ENCODE assay signal across 20 cellular contexts in the genomic region with DNA sequence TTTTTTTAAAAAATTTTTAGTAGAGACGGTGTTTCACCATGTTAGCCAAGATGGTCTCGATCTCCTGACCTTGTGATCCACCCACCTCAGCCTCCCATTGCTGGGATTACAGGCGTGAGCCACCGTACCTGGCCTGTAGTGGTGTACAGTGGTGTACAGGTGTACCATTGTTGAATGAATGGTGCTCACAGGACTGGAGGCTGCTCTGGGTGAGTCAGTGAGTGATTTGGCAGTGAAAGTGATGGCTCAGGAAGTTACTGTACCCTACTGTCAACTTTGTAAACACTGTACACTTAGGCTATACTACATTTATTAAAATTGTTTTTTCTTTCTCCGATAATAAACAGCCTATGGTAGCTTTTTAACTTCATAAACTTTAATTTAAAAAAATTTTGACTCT.
DNase-seq lines count a peak whose midpoint lies in the region; ATAC-seq and TF ChIP-seq lines count a peak whose summit lies in the region.
"Had no signal": no experiment of that assay in that cellular context is flagged by ENCODE, and none has a peak within 500 bp of the region (broad histone marks: within the 10 kb centered on the region; RNA-seq: fewer than 3 reads in every experiment).

No MANE protein-coding gene starts in this region.

- TF ChIP-seq CTCF in PC-3 (conservative IDR thresholded peaks at IDR 0.05; ENCODE audit: low read depth, low read length): no peak
- no peak for TF ChIP-seq CTCF in epithelial cell of esophagus (IDR thresholded peaks at IDR 0.05; ENCODE audit: insufficient read depth, low read depth, low read length, missing control alignments)

- peak; percentile 85 for ATAC-seq in PC-3
- ATAC-seq: GM12878, HepG2 had no signal

- CTCF ChIA-PET in PC-3 (lab: Charles Lee): no interaction called here

- H3K27ac ChIP-seq in PC-3 (ENCODE audit: low read length): no peak overlapping the region
- H3K27ac ChIP-seq: GM23248 had no signal

- no peak overlapping the region for H3K4me3 ChIP-seq in MG63
- no peak overlapping the region for H3K4me3 ChIP-seq in PC-3 (ENCODE audit: low read length)
- no peak overlapping the region for H3K4me3 ChIP-seq in epithelial cell of esophagus (ENCODE audit: low read length)
- H3K4me3 ChIP-seq: GM12878, GM23248, HAP-1 had no signal

- no peak overlapping the region for H3K9ac ChIP-seq in PC-3 (ENCODE audit: low read length)
- H3K9ac ChIP-seq: GM23248 had no signal

- no peaks in the 10 kb centered on the region for H3K79me2 ChIP-seq in PC-3 (ENCODE audit: low read length)

- no peak overlapping the region for H3K4me2 ChIP-seq in PC-3 (ENCODE audit: low read length)

- no peaks in the 10 kb centered on the region for H3K9me2 ChIP-seq in PC-3 (replicated peaks; ENCODE audit: low read length)

- DNase-seq in MG63 (peak; percentile 17), PC-3 (peak; percentile 57), epithelial cell of esophagus (ENCODE audit: low read depth) (peak; percentile 60), kidney tubule cell (ENCODE audit: low spot score) (peak; percentile 6), kidney glomerular epithelial cell (lab: John Stamatoyannopoulos, UW) (no peak)
- no peak for DNase-seq in effector CD4-positive, alpha-beta T cell
- DNase-seq: ACHN; BE2C; C1 segment of cervical spinal cord; CD4-positive, CD25-positive, alpha-beta regulatory T cell; CD8-positive, alpha-beta memory T cell; COR-L47; DMS 273 treated with DMSO at 0.1 percent for 48 hours; DMS53; DND-41; EL; GM23248 had no signal

- H3K36me3 ChIP-seq in MG63 (no peaks in the 10 kb centered on the region), PC-3 (ENCODE audit: low read depth, low read length) (no peaks in the 10 kb centered on the region)
- H3K36me3 ChIP-seq: BE2C, HAP-1 had no signal

- POLR2A ChIA-PET in PC-3 (lab: Charles Lee; ENCODE audit: unreplicated experiment): no interaction called here

- H2AFZ ChIP-seq in PC-3 (ENCODE audit: low read length): no peak overlapping the region
- H2AFZ ChIP-seq: GM23248 had no signal

- H3K27me3 ChIP-seq in MG63 (no peaks in the 10 kb centered on the region), PC-3 (ENCODE audit: low read length) (peaks cover 36% of the 10 kb centered on the region)
- H3K27me3 ChIP-seq: BE2C had no signal

- no peaks in the 10 kb centered on the region for H3F3A ChIP-seq in PC-3 (ENCODE audit: low read length, unreplicated experiment)

- no peaks in the 10 kb centered on the region for H4K20me1 ChIP-seq in PC-3 (ENCODE audit: low read length)

- no peaks in the 10 kb centered on the region for H3K9me3 ChIP-seq in MG63
- H3K9me3 ChIP-seq in PC-3 (ENCODE audit: low read length): no peaks in the 10 kb centered on the region
- H3K9me3 ChIP-seq: BE2C, HAP-1 had no signal

- no TSS peak for BruUV-seq in PC-3 (replicated peaks; lab: Mats Ljungman, UMichigan)

- intact Hi-C loops in PC-3 (cut with micrococcal nuclease): no loop called here

- no peaks in the 10 kb centered on the region for H3K4me1 ChIP-seq in PC-3 (ENCODE audit: insufficient read depth, low read length)
- H3K4me1 ChIP-seq: BE2C, HAP-1 had no signal

Comparison
In these comparisons a context has a peak if more than half of its experiments do, and no peak if none do; other contexts are left out.
1. DNase-seq: peak in MG63 (single experiment), PC-3 (single experiment), epithelial cell of esophagus (single experiment) and kidney tubule cell (single experiment); none in kidney glomerular epithelial cell (single experiment) and effector CD4-positive, alpha-beta T cell (single experiment).